Comparison of ENCODE assay signal across 14 cellular contexts in genomic region chr15:74160390-74160789, GRCh38. TPM values are rescaled to one million over a fixed set of nuclear protein-coding genes. Genes with fewer than 3 reads are reported as not detected.
"Had no signal": no experiment of that assay in that cellular context is flagged by ENCODE, and none has a peak within 500 bp of the region (broad histone marks: within the 10 kb centered on the region; RNA-seq: fewer than 3 reads in every experiment).

No MANE protein-coding gene starts in this region.

RNA-seq across cellular contexts. Expression of gene ISLR, which starts 13.1 kb away (rescaled TPM):
- total RNA-seq: activated B cell treated with CpG ODN at 0.5 μM for 24 hours; activated CD4-positive, alpha-beta memory T cell treated with anti-CD3 and anti-CD28 coated beads for 36 hours; activated CD4-positive, alpha-beta memory T cell treated with anti-CD3 and anti-CD28 coated beads, Interleukin-2, amount 10 ng/mL, durations not matched to agents 7 days and 5 days; activated CD4-positive, alpha-beta T cell treated with anti-CD3 and anti-CD28 coated beads for 36 hours; activated CD4-positive, alpha-beta T cell treated with anti-CD3 and anti-CD28 coated beads, Interleukin-2, amount 10 ng/mL, durations not matched to agents 24 days and 14 days; activated CD4-positive, alpha-beta T cell treated with anti-CD3 and anti-CD28 coated beads, Interleukin-2, amount 10 ng/mL, durations not matched to agents 7 days and 5 days; activated CD8-positive, alpha-beta memory T cell treated with anti-CD3 and anti-CD28 coated beads for 36 hours; activated CD8-positive, alpha-beta memory T cell treated with anti-CD3 and anti-CD28 coated beads, Interleukin-2, amount 10 ng/mL, durations not matched to agents 7 days and 5 days; activated CD8-positive, alpha-beta T cell treated with anti-CD3 and anti-CD28 coated beads for 36 hours; activated CD8-positive, alpha-beta T cell treated with anti-CD3 and anti-CD28 coated beads, Interleukin-2, amount 10 ng/mL, durations not matched to agents 7 days and 5 days; T-helper 1 cell treated with Interleukin-12 subunit alpha and Interleukin-12 subunit beta and Interleukin-4 antibody, amounts not matched to agents 30 ng/mL and 1 ng/mL, for 36 hours; T-helper 17 cell; T-helper 2 cell treated with Interferon-gamma antibody and Interleukin-4, amounts not matched to agents 100 ng/mL and 5 ng/mL, for 36 hours had no signal

RNA-seq across cellular contexts. Expression of gene ISLR2, which starts 30.0 kb away (rescaled TPM):
- total RNA-seq: activated B cell treated with CpG ODN at 0.5 μM for 24 hours; activated CD4-positive, alpha-beta memory T cell treated with anti-CD3 and anti-CD28 coated beads for 36 hours; activated CD4-positive, alpha-beta T cell treated with anti-CD3 and anti-CD28 coated beads, Interleukin-2, amount 10 ng/mL, durations not matched to agents 24 days and 14 days; activated CD4-positive, alpha-beta T cell treated with anti-CD3 and anti-CD28 coated beads, Interleukin-2, amount 10 ng/mL, durations not matched to agents 7 days and 5 days; activated CD8-positive, alpha-beta memory T cell treated with anti-CD3 and anti-CD28 coated beads for 36 hours; activated CD8-positive, alpha-beta T cell treated with anti-CD3 and anti-CD28 coated beads for 36 hours; activated CD8-positive, alpha-beta T cell treated with anti-CD3 and anti-CD28 coated beads, Interleukin-2, amount 10 ng/mL, durations not matched to agents 7 days and 5 days; T-helper 1 cell treated with Interleukin-12 subunit alpha and Interleukin-12 subunit beta and Interleukin-4 antibody, amounts not matched to agents 30 ng/mL and 1 ng/mL, for 36 hours; T-helper 17 cell; T-helper 2 cell treated with Interferon-gamma antibody and Interleukin-4, amounts not matched to agents 100 ng/mL and 5 ng/mL, for 36 hours had no signal

RNA-seq across cellular contexts. Expression of gene STRA6, which starts 42.2 kb away (rescaled TPM):
- total RNA-seq: activated B cell treated with CpG ODN at 0.5 μM for 24 hours; activated CD4-positive, alpha-beta memory T cell treated with anti-CD3 and anti-CD28 coated beads for 36 hours; activated CD4-positive, alpha-beta memory T cell treated with anti-CD3 and anti-CD28 coated beads, Interleukin-2, amount 10 ng/mL, durations not matched to agents 7 days and 5 days; activated CD4-positive, alpha-beta T cell treated with anti-CD3 and anti-CD28 coated beads for 36 hours; activated CD4-positive, alpha-beta T cell treated with anti-CD3 and anti-CD28 coated beads, Interleukin-2, amount 10 ng/mL, durations not matched to agents 24 days and 14 days; activated CD4-positive, alpha-beta T cell treated with anti-CD3 and anti-CD28 coated beads, Interleukin-2, amount 10 ng/mL, durations not matched to agents 7 days and 5 days; activated CD8-positive, alpha-beta memory T cell treated with anti-CD3 and anti-CD28 coated beads for 36 hours; activated CD8-positive, alpha-beta T cell treated with anti-CD3 and anti-CD28 coated beads, Interleukin-2, amount 10 ng/mL, durations not matched to agents 7 days and 5 days; T-cell; T-helper 1 cell treated with Interleukin-12 subunit alpha and Interleukin-12 subunit beta and Interleukin-4 antibody, amounts not matched to agents 30 ng/mL and 1 ng/mL, for 36 hours; T-helper 17 cell; T-helper 2 cell treated with Interferon-gamma antibody and Interleukin-4, amounts not matched to agents 100 ng/mL and 5 ng/mL, for 36 hours had no signal
